ENCODE assay signal across 22 cellular contexts in genomic region chr12:58491296-58491695, GRCh38.
A peak's percentile ranks its signal among the peaks of the same experiment; 100 is the strongest.
DNase-seq lines count a peak whose midpoint lies in the region; ATAC-seq, FAIRE-seq and TF ChIP-seq lines count a peak whose summit lies in the region.
"Had no signal": no experiment of that assay in that cellular context is flagged by ENCODE, and none has a peak within 500 bp of the region (broad histone marks: within the 10 kb centered on the region; RNA-seq: fewer than 3 reads in every experiment).

No MANE protein-coding gene starts in this region.

- no peak overlapping the region for H4K8ac ChIP-seq in mesendoderm (ENCODE audit: low read depth, low read length)

- H3K4me1 ChIP-seq in foreskin keratinocyte (peaks cover 5% of the 10 kb centered on the region), transverse colon (peaks cover 0 to 2% (median 0%) of the 10 kb centered on the region in 4 donors), mesendoderm (ENCODE audit: control insufficient read depth, low read depth, low read length) (no peaks in the 10 kb centered on the region)
- H3K4me1 ChIP-seq: A549, spleen had no signal

- H3K79me2 ChIP-seq in mesendoderm (ENCODE audit: control insufficient read depth, insufficient read depth, low read length), result no peaks in the 10 kb centered on the region

- H3K4me3 ChIP-seq in AG04449 (ENCODE audit: low read depth, low read length) (no peak overlapping the region), bronchial epithelial cell (ENCODE audit: low read depth, low read length) (no peak overlapping the region), transverse colon (no peak overlapping the region), mesendoderm (ENCODE audit: low read length) (no peak overlapping the region)
- H3K4me3 ChIP-seq: A549, spleen had no signal

- H3K9me3 ChIP-seq in transverse colon, result no peaks in the 10 kb centered on the region
- H3K9me3 ChIP-seq: A549 had no signal

- H3K9ac ChIP-seq in mesendoderm (ENCODE audit: low read length), result no peak overlapping the region
- H3K9ac ChIP-seq: KMS-11 had no signal

- TF ChIP-seq CTCF in AG04449 (IDR thresholded peaks at IDR 0.05; ENCODE audit: insufficient read depth, low read length, missing control alignments), result no peak
- no peak for TF ChIP-seq CTCF in bronchial epithelial cell (IDR thresholded peaks at IDR 0.05; ENCODE audit: insufficient read depth, low read length, severe bottlenecking)
- no peak for TF ChIP-seq CTCF in foreskin keratinocyte (conservative IDR thresholded peaks at IDR 0.05)
- TF ChIP-seq CTCF in transverse colon (IDR thresholded peaks at IDR 0.05), result no peak

- WGBS in transverse colon (ENCODE audit: low coverage in 1 of 2), 2 donors, result 72 to 74% methylated on average over 3 of the region's 3 CpGs
- WGBS in mesendoderm (ENCODE audit: extremely low coverage, insufficient coverage, low lambda C conversion rate), result no CpG with 5 or more reads among the region's 3 CpGs

- no peak overlapping the region for H2BK120ac ChIP-seq in mesendoderm (ENCODE audit: low read depth, low read length)

- intact Hi-C loops in transverse colon (cut with DNase I; ENCODE audit: low total_unique reads), result no loop called here

- no peak overlapping the region for H4K5ac ChIP-seq in mesendoderm (ENCODE audit: low read length)

- no peak overlapping the region for H3K56ac ChIP-seq in mesendoderm (ENCODE audit: low read length)

- H3K27ac ChIP-seq in foreskin keratinocyte (no peak overlapping the region), transverse colon (no peak overlapping the region), mesendoderm (ENCODE audit: low read depth, low read length) (no peak overlapping the region)
- H3K27ac ChIP-seq: A549, KMS-11, spleen had no signal

- POLR2A ChIA-PET in AG04449 (lab: Yijun Ruan, JAX), result no interaction called here

- H3K4ac ChIP-seq in mesendoderm (ENCODE audit: low read depth, low read length), result no peak overlapping the region

- H2AK5ac ChIP-seq in mesendoderm (ENCODE audit: low read length), result no peak overlapping the region

- TF ChIP-seq EP300 in transverse colon (IDR thresholded peaks at IDR 0.05; ENCODE audit: low read depth), result no peak

- in situ Hi-C loops in transverse colon (cut with MboI; ENCODE audit: low pct_ligation_motif_present in 1 of 4, low pct_unique_long_range_greater_than_20kb in 1 of 4, low sequenced_read_pairs in 3 of 4), result no loop called here

- no peaks in the 10 kb centered on the region for H3K36me3 ChIP-seq in bronchial epithelial cell (ENCODE audit: control insufficient read depth, insufficient read depth, low read length)
- no peaks in the 10 kb centered on the region for H3K36me3 ChIP-seq in transverse colon
- H3K36me3 ChIP-seq in mesendoderm (ENCODE audit: control insufficient read depth, insufficient read depth, low read length), result no peaks in the 10 kb centered on the region
- H3K36me3 ChIP-seq: spleen had no signal

- no peak overlapping the region for H2BK15ac ChIP-seq in mesendoderm (replicated peaks; ENCODE audit: low read depth)

- CTCF ChIA-PET in AG04449 (lab: Yijun Ruan, JAX), result no interaction called here

- H3K4me2 ChIP-seq in mesendoderm (ENCODE audit: low read length), result no peak overlapping the region
- H3K4me2 ChIP-seq: A549, KMS-11 had no signal

- H3K79me1 ChIP-seq in mesendoderm (ENCODE audit: low read length), result no peaks in the 10 kb centered on the region

- H3K18ac ChIP-seq in mesendoderm (ENCODE audit: low read length), result no peak overlapping the region

- FAIRE-seq in bronchial epithelial cell (lab: Jason Lieb, UNC), result no peak
- FAIRE-seq: frontal cortex had no signal

- H3K23ac ChIP-seq in mesendoderm (ENCODE audit: low read length), result no peak overlapping the region

- ATAC-seq in foreskin keratinocyte, result peak; percentile 53
- ATAC-seq in HG02938 (IDR thresholded peaks at IDR 0.05; ENCODE audit: unreplicated experiment), result no peak
- ATAC-seq: A549, T-cell had no signal

- TF ChIP-seq POLR2A in transverse colon (IDR thresholded peaks at IDR 0.05), result no peak

- DNase-seq in AG04449 (ENCODE audit: low read depth, low spot score), result peak; percentile 65
- peak; percentile 21 for DNase-seq in HT-29 (ENCODE audit: low spot score)
- peak; percentile 68 for DNase-seq in bronchial epithelial cell (ENCODE audit: low read depth)
- peak in 1 of 2 donors; percentile 64 for DNase-seq in foreskin keratinocyte
- no peak for DNase-seq in LoVo (ENCODE audit: low spot score)
- no peak for DNase-seq in transverse colon
- DNase-seq in mesendoderm, result no peak
- DNase-seq: activated CD4-positive, alpha-beta T cell treated with anti-CD3 and anti-CD28 coated beads, Interleukin-2, amount 10 ng/mL, durations not matched to agents 24 days and 14 days; activated effector memory CD4-positive, alpha-beta T cell treated with Interleukin-2 at 50 U/mL for 16 hours; amygdala; CD4-positive, alpha-beta T cell; cerebellar nuclear complex; DMS153; effector CD8-positive, alpha-beta T cell; NCI-H524 treated with DMSO at 0.1 percent for 48 hours; SIG-M5; spleen; T-cell had no signal

- H3K27me3 ChIP-seq in bronchial epithelial cell (ENCODE audit: control insufficient read depth, insufficient read depth, low read length), result no peaks in the 10 kb centered on the region
- no peaks in the 10 kb centered on the region for H3K27me3 ChIP-seq in foreskin keratinocyte
- no peaks in the 10 kb centered on the region for H3K27me3 ChIP-seq in transverse colon
- no peaks in the 10 kb centered on the region for H3K27me3 ChIP-seq in mesendoderm (ENCODE audit: insufficient read depth, low read length, poor library complexity)
- H3K27me3 ChIP-seq: spleen had no signal

- H2BK5ac ChIP-seq in mesendoderm (ENCODE audit: low read length), result no peak overlapping the region

Comparison
In these comparisons a context has a peak if more than half of its experiments do, and no peak if none do; other contexts are left out.
1. DNase-seq: peak in AG04449 (single experiment), HT-29 (single experiment) and bronchial epithelial cell (single experiment); none in LoVo (single experiment), transverse colon (single experiment) and mesendoderm (single experiment).